Comparison of ENCODE assay signal across 15 cellular contexts in genomic region chr1:202547215-202547614, GRCh38.
A peak's percentile ranks its signal among the peaks of the same experiment; 100 is the strongest.
DNase-seq lines count a peak whose midpoint lies in the region; ATAC-seq and TF ChIP-seq lines count a peak whose summit lies in the region.
"Had no signal": no experiment of that assay in that cellular context is flagged by ENCODE, and none has a peak within 500 bp of the region (broad histone marks: within the 10 kb centered on the region; RNA-seq: fewer than 3 reads in every experiment).

No MANE protein-coding gene starts in this region.

- H4K20me1 ChIP-seq in smooth muscle cell (ENCODE audit: low read depth) = no peaks in the 10 kb centered on the region

- DNase-seq in colonic mucosa (no peak), smooth muscle cell (lab: John Stamatoyannopoulos, UW; ENCODE audit: unreplicated experiment) (no peak), inferior parietal cortex (ENCODE audit: extremely low spot score) (no peak), GOT3 (lab: John Stamatoyannopoulos, UW) (no peak), NCI-H1092 treated with DMSO at 0.1 percent for 48 hours (lab: John Stamatoyannopoulos, UW) (no peak)
- DNase-seq: activated CD4-positive, alpha-beta memory T cell treated with anti-CD3 and anti-CD28 coated beads for 36 hours; Caco-2; effector CD8-positive, alpha-beta T cell; naive thymus-derived CD4-positive, alpha-beta T cell; NCI-H1436 treated with DMSO at 0.1 percent for 48 hours; stimulated activated CD4-positive, alpha-beta T cell treated with anti-CD3 and anti-CD28 coated beads, Interleukin-1b, Interleukin-23, amount 100 ng/mL, for 48 hours; T-helper 1 cell had no signal

- no peaks in the 10 kb centered on the region for H3K9me3 ChIP-seq in colonic mucosa
- H3K9me3 ChIP-seq in smooth muscle cell (replicated peaks; ENCODE audit: low read depth) = no peaks in the 10 kb centered on the region
- H3K9me3 ChIP-seq: Caco-2 had no signal

- H3K27me3 ChIP-seq in colonic mucosa (no peaks in the 10 kb centered on the region), smooth muscle cell (ENCODE audit: low read depth) (no peaks in the 10 kb centered on the region)

- H3K27ac ChIP-seq in colonic mucosa = peak overlapping the region; percentile 36
- H3K27ac ChIP-seq in smooth muscle cell (ENCODE audit: low read depth) = no peak overlapping the region
- H3K27ac ChIP-seq: VCaP had no signal

- H3K36me3 ChIP-seq in colonic mucosa (no peaks in the 10 kb centered on the region), smooth muscle cell (ENCODE audit: low read depth) (no peaks in the 10 kb centered on the region)

- H3K4me3 ChIP-seq in colonic mucosa (no peak overlapping the region), smooth muscle cell (no peak overlapping the region)

- TF ChIP-seq CTCF in colonic mucosa (IDR thresholded peaks at IDR 0.05) = no peak
- no peak for TF ChIP-seq CTCF in smooth muscle cell (IDR thresholded peaks at IDR 0.05; ENCODE audit: borderline replicate concordance, insufficient read depth, poor library complexity, severe bottlenecking)

- H3K4me2 ChIP-seq in smooth muscle cell = peak overlapping the region; percentile 70

- intact Hi-C loops in colonic mucosa (cut with DNase I) = no loop called here

- peaks cover 8% of the 10 kb centered on the region for H3F3A ChIP-seq in smooth muscle cell (ENCODE audit: low read depth)

- no peak overlapping the region for H3K9ac ChIP-seq in colonic mucosa (ENCODE audit: low read depth in 2 of 2, low read length in 2 of 2)
- H3K9ac ChIP-seq in smooth muscle cell (ENCODE audit: low read depth) = no peak overlapping the region

- no peaks in the 10 kb centered on the region for H3K79me2 ChIP-seq in smooth muscle cell (ENCODE audit: low read depth)

- H2AFZ ChIP-seq in smooth muscle cell (ENCODE audit: low read depth) = no peak overlapping the region

- ATAC-seq in GM18909 (IDR thresholded peaks at IDR 0.05; ENCODE audit: poor library complexity, unreplicated experiment) (peak; percentile 65), HG02938 (IDR thresholded peaks at IDR 0.05; ENCODE audit: unreplicated experiment) (peak; percentile 55)
- ATAC-seq: naive thymus-derived CD4-positive, alpha-beta T cell had no signal

- H3K4me1 ChIP-seq in colonic mucosa = no peaks in the 10 kb centered on the region
- no peaks in the 10 kb centered on the region for H3K4me1 ChIP-seq in smooth muscle cell (ENCODE audit: low read depth)
